Comparison of ENCODE assay signal across 8 cellular contexts in the genomic region with DNA sequence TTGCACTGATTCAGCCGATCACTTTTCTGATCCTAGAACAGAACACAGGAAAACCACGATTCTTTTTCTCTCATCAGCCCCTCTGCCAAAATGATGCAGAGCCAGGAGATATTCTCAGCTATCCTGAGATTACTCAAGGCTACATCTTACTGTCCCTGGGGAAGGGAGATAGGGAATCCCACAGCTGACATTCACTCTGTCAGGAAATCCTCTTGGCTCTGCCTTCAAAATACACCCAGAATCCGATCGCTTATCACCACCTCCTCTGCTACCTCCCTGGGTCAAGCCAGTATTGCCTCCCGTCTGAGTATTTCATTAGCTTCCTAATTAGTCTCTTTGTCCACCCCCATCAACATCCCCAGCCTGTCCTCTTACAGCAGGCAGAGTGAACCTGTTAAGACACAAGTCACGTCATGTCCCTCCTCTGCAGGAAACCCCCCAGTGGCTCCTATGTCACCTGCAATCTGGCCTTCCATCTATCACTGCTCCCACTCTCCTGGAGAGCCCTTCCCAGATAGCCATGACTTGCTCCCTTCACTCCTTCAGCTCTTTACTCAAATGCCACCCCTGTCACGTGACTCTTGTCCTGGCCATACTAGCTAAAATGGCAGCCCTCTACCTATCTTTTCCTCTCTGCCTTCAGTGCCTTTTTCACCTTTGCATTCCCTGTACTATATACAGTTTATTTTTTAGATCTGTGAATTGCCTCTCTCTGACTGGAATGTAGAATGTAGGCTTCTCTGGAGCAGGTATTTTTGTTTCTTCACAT.
A peak's percentile ranks its signal among the peaks of the same experiment; 100 is the strongest.
DNase-seq lines count a peak whose midpoint lies in the region; ATAC-seq and TF ChIP-seq lines count a peak whose summit lies in the region.
"Had no signal": no experiment of that assay in that cellular context is flagged by ENCODE, and none has a peak within 500 bp of the region (broad histone marks: within the 10 kb centered on the region; RNA-seq: fewer than 3 reads in every experiment).

No MANE protein-coding gene starts in this region.

- no peak overlapping the region for H3K4me3 ChIP-seq in HUES64 (ENCODE audit: low read length)
- no peak overlapping the region for H3K4me3 ChIP-seq in lower lobe of right lung
- H3K4me3 ChIP-seq in thyroid gland (replicated peaks in 1 of 3), result no peak overlapping the region

- H3K4me1 ChIP-seq in HUES64 (ENCODE audit: insufficient read depth, low read length) (peaks cover 56% of the 10 kb centered on the region), lower lobe of right lung (peaks cover 40% of the 10 kb centered on the region), thyroid gland (peaks cover 43 to 44% of the 10 kb centered on the region in 2 donors)

- TF ChIP-seq CTCF in lower lobe of right lung (IDR thresholded peaks at IDR 0.05), result no peak
- no peak for TF ChIP-seq CTCF in thyroid gland (IDR thresholded peaks at IDR 0.05)

- 73% methylated on average over 7 of the region's 7 CpGs for WGBS in HUES64
- 64 to 67% methylated on average over 7 of the region's 7 CpGs for WGBS in thyroid gland, 2 donors

- ATAC-seq in lower lobe of right lung (peak; percentile 31 to 40), HG02588 (IDR thresholded peaks at IDR 0.05; ENCODE audit: unreplicated experiment) (no peak)

- H3K27ac ChIP-seq in HUES64 (ENCODE audit: low read depth, low read length), result peak overlapping the region; percentile 12; the same call in 1 of the 2 replicates
- H3K27ac ChIP-seq in lower lobe of right lung, result peak overlapping the region; percentile 83
- peak overlapping the region; percentile 7 to 77 (median 14) for H3K27ac ChIP-seq in thyroid gland

- intact Hi-C loops in lower lobe of right lung (cut with DNase I), result loop anchor here (10.0 kb wide), 1 partner anchor 59 kb away; no protein-coding TSS in a partner anchor
- intact Hi-C loops in thyroid gland (cut with DNase I), result no loop called here

- H3K36me3 ChIP-seq in HUES64 (ENCODE audit: insufficient read depth, low read length), result no peaks in the 10 kb centered on the region
- H3K36me3 ChIP-seq in lower lobe of right lung, result no peaks in the 10 kb centered on the region
- no peaks in the 10 kb centered on the region for H3K36me3 ChIP-seq in thyroid gland

- H3K27me3 ChIP-seq in HUES64 (ENCODE audit: insufficient read depth, low read length) (no peaks in the 10 kb centered on the region), lower lobe of right lung (ENCODE audit: low read depth) (no peaks in the 10 kb centered on the region), thyroid gland (no peaks in the 10 kb centered on the region)

- TF ChIP-seq POLR2A in thyroid gland (IDR thresholded peaks at IDR 0.05), result no peak

- DNase-seq in dermis microvascular lymphatic vessel endothelial cell (ENCODE audit: low read depth in 2 of 2) (peak; percentile 14 to 60), lower lobe of right lung (no peak), thyroid gland (no peak), NCI-H1048 (lab: John Stamatoyannopoulos, UW) (no peak), NCI-H2081 treated with DMSO at 0.1 percent for 48 hours (lab: John Stamatoyannopoulos, UW) (no peak)
- DNase-seq: NCI-H1694 treated with DMSO at 0.1 percent for 48 hours had no signal

- H3K9me3 ChIP-seq in HUES64 (ENCODE audit: insufficient read depth, low read depth, low read length) (no peaks in the 10 kb centered on the region), lower lobe of right lung (no peaks in the 10 kb centered on the region), thyroid gland (no peaks in the 10 kb centered on the region)

- no peak overlapping the region for H3K9ac ChIP-seq in HUES64 (ENCODE audit: low read depth, low read length)

Comparison
In these comparisons a context has a peak if more than half of its experiments do, and no peak if none do; other contexts are left out.
1. H3K27ac ChIP-seq: peak in every context shown above with its lines; median percentile 83 in lower lobe of right lung; 14 in thyroid gland; 12 in HUES64.
2. DNase-seq: peak in dermis microvascular lymphatic vessel endothelial cell (2 of 2); none in lower lobe of right lung (single experiment), thyroid gland (0 of 2), NCI-H1048 (single experiment) and NCI-H2081 treated with DMSO at 0.1 percent for 48 hours (single experiment).